In the genomic region with DNA sequence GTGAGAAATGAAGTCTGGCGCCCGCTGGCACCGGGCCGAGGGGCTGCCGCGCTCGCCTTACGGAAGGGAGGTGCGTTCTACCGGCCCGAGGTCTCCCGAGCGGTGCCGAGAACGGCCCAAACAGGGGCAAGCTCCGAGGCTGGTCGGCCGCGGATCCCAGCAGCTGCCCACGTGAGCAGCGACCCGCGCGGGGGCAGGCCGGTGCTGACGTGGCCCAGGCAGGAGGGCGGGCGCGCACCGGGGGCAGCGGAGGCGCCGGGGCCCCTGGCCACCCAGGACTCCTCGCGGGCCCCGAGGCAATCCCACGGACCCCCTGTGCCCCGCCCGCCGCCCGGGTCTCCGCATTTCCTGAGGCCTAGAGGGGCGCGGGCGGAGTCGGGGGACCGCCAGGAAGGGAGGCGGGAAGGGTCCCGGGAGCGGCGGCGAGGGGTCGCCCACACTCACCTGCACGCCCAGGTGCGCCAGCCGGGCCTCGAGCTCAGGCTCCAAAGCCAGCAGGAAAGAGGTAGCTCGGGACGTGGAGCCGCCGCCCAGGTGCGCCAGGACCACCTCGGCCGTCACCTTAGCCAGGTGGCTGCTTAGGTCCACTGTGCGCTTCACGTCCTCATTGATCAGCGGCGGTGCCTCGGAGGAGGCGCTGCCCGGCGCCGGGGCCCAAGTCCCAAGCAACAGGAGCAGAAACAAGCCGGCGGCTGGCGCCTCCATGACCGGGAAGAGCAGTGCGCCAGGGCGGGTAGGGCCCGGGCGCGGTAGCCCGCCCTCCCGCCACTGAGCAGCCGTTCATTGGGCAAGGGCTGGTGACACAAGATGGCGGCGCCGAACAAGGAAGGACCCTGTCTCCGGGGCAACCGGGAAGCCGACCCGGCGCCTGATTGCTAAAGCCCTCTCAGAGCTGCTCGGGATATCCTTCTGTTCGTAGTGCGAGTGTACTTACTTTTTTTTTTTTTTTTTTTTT, we compare ENCODE assay signal across 8 cellular contexts. TPM values are rescaled to one million over a fixed set of nuclear protein-coding genes. Genes with fewer than 3 reads are reported as not detected.
DNase-seq lines count a peak whose midpoint lies in the region; ATAC-seq and TF ChIP-seq lines count a peak whose summit lies in the region.

Gene RPN1, minus strand, starts transcription at position 723 of the 955 bp plus-strand sequence. Its CDS starts 18 bp downstream, at position 705.

- peak in 1 of 4 experiments; percentile 9 for TF ChIP-seq CTCF in prostate gland (IDR thresholded peaks at IDR 0.05)

- peak; percentile 92 for ATAC-seq in GM18505 (IDR thresholded peaks at IDR 0.05; ENCODE audit: unreplicated experiment)
- peak; percentile 95 for ATAC-seq in HG02970 (IDR thresholded peaks at IDR 0.05; ENCODE audit: low FRiP score, unreplicated experiment)
- peak; percentile 99 for ATAC-seq in left ventricle myocardium superior

- TF ChIP-seq POLR2A in GM18505 (IDR thresholded peaks at IDR 0.05; ENCODE audit: borderline replicate concordance, extremely low read depth, insufficient read depth, insufficient read length) = peak; percentile 87
- TF ChIP-seq POLR2A in prostate gland (IDR thresholded peaks at IDR 0.05) = peak; percentile 84

- peaks cover 4% of the 10 kb centered on the region for H3K4me1 ChIP-seq in prostate gland (replicated peaks)

- no peaks in the 10 kb centered on the region for H3K27me3 ChIP-seq in prostate gland (replicated peaks; ENCODE audit: insufficient read depth)

- peak within 1 kb of the TSS; percentile 78 to 96 for H3K4me3 ChIP-seq in prostate gland

- peak within 1 kb of the TSS; percentile 92 for H3K27ac ChIP-seq in angular gyrus (ENCODE audit: low read depth, low read length)
- H3K27ac ChIP-seq in prostate gland = peak within 1 kb of the TSS; percentile 92 to 96

- intact Hi-C loops in left ventricle myocardium superior (cut with micrococcal nuclease) (no loop called here), prostate gland (cut with DNase I) (loop anchor here (2.0 to 5.0 kb wide), 2 partner anchors 33 to 74 kb away; no protein-coding TSS in a partner anchor)

- DNase-seq in NCI-H187 treated with DMSO at 0.1 percent for 48 hours (lab: John Stamatoyannopoulos, UW) = peak; percentile 61
- peak; percentile 91 to 97 (median 95) for DNase-seq in T-helper 2 cell
- DNase-seq in left ventricle myocardium superior = peak; percentile 98
- peak; percentile 96 for DNase-seq in prostate gland (ENCODE audit: low spot score)
- peak; percentile 96 for DNase-seq in ureter (ENCODE audit: low spot score)

- H3K9me3 ChIP-seq in prostate gland = no peaks in the 10 kb centered on the region

- H3K36me3 ChIP-seq in prostate gland = no peaks in the 10 kb centered on the region

- WGBS in prostate gland = under 1% methylated on average over 94 of the region's 96 CpGs

RNA-seq across cellular contexts. Expression of gene RPN1, which starts in this region (rescaled TPM):
- total RNA-seq in left ventricle myocardium superior (104 TPM), prostate gland (100 to 1,000 TPM; 291 to 359 TPM), ureter (180 TPM)

Comparison
In these comparisons a context has a peak if more than half of its experiments do, and no peak if none do; other contexts are left out.
1. Peak in every context shown above with its lines: DNase-seq, ATAC-seq, H3K4me3 ChIP-seq and H3K27ac ChIP-seq.